22 cellular contexts compared by ENCODE assay signal in genomic region chrX:40064055-40064597, GRCh38. TPM values are rescaled to one million over a fixed set of nuclear protein-coding genes. Genes with fewer than 3 reads are reported as not detected.
A peak's percentile ranks its signal among the peaks of the same experiment; 100 is the strongest.
DNase-seq lines count a peak whose midpoint lies in the region; ATAC-seq and TF ChIP-seq lines count a peak whose summit lies in the region.
"Had no signal": no experiment of that assay in that cellular context is flagged by ENCODE, and none has a peak within 500 bp of the region (broad histone marks: within the 10 kb centered on the region; RNA-seq: fewer than 3 reads in every experiment).

No MANE protein-coding gene starts in this region.

- ATAC-seq in activated CD8-positive, alpha-beta T cell treated with anti-CD3 and anti-CD28 coated beads, Interleukin-2, amount 10 ng/mL, durations not matched to agents 7 days and 5 days, result no peak
- ATAC-seq in activated CD8-positive, alpha-beta T cell treated with anti-CD3 and anti-CD28 coated beads for 36 hours, result no peak
- ATAC-seq in GM23338 (peak; percentile 40), HG03342 (IDR thresholded peaks at IDR 0.05; ENCODE audit: unreplicated experiment) (no peak)
- ATAC-seq: body of pancreas had no signal

- H3K4me2 ChIP-seq in GM23338, result 0 out of 2 replicates have a peak overlapping the region, but pooled peaks have one; percentile 43
- H3K4me2 ChIP-seq: neural progenitor cell had no signal

- no peaks in the 10 kb centered on the region for H3K9me3 ChIP-seq in WERI-Rb-1 (ENCODE audit: severe bottlenecking)
- H3K9me3 ChIP-seq: body of pancreas, stomach, tibial artery had no signal

- CTCF ChIA-PET in activated CD8-positive, alpha-beta T cell treated with anti-CD3 and anti-CD28 coated beads, Interleukin-2, amount 10 ng/mL, durations not matched to agents 7 days and 5 days (lab: Charles Lee), result no interaction called here
- CTCF ChIA-PET in activated CD8-positive, alpha-beta T cell treated with anti-CD3 and anti-CD28 coated beads for 36 hours (lab: Charles Lee), result no interaction called here

- H2AFZ ChIP-seq in GM23338, result no peak overlapping the region
- H2AFZ ChIP-seq: neural progenitor cell had no signal

- POLR2A ChIA-PET in activated CD8-positive, alpha-beta T cell treated with anti-CD3 and anti-CD28 coated beads, Interleukin-2, amount 10 ng/mL, durations not matched to agents 7 days and 5 days (lab: Charles Lee), result no interaction called here
- POLR2A ChIA-PET in activated CD8-positive, alpha-beta T cell treated with anti-CD3 and anti-CD28 coated beads for 36 hours (lab: Charles Lee), result no interaction called here

- H3K79me2 ChIP-seq in GM23338 (replicated peaks; ENCODE audit: insufficient read depth), result peaks cover 9% of the 10 kb centered on the region; the same call in 1 of the 2 replicates

- DNase-seq in activated CD8-positive, alpha-beta T cell treated with anti-CD3 and anti-CD28 coated beads, Interleukin-2, amount 10 ng/mL, durations not matched to agents 7 days and 5 days, result no peak
- no peak for DNase-seq in activated CD8-positive, alpha-beta T cell treated with anti-CD3 and anti-CD28 coated beads for 36 hours
- peak; percentile 52 for DNase-seq in GM23338 (ENCODE audit: low spot score)
- no peak for DNase-seq in WERI-Rb-1
- no peak for DNase-seq in progenitor cell of endocrine pancreas (ENCODE audit: low spot score, unreplicated experiment)
- no peak for DNase-seq in NOMO-1 treated with dmso at 0.1 percent for 144 hours (lab: John Stamatoyannopoulos, UW; ENCODE audit: unreplicated experiment)
- DNase-seq: activated B cell treated with CpG ODN at 0.5 μM for 24 hours; activated CD4-positive, alpha-beta T cell treated with anti-CD3 and anti-CD28 coated beads, Interleukin-2, amount 50 U/mL, for 4 hours; GDM1; GOT3; mammary epithelial cell; NCI-H2171 treated with DMSO at 0.1 percent for 48 hours; stimulated activated CD8-positive, alpha-beta memory T cell treated with anti-CD3 and anti-CD28 coated beads, Interleukin-4, amount 100 ng/mL, for 48 hours; stomach; T1000; tibial artery had no signal

- no peak for TF ChIP-seq CTCF in activated CD8-positive, alpha-beta T cell treated with anti-CD3 and anti-CD28 coated beads for 36 hours (IDR thresholded peaks at IDR 0.05)
- TF ChIP-seq CTCF in GM23338 (conservative IDR thresholded peaks at IDR 0.05; ENCODE audit: low read depth in 2 of 2) (no peak), WERI-Rb-1 (IDR thresholded peaks at IDR 0.05; ENCODE audit: low read depth, low read length) (no peak), progenitor cell of endocrine pancreas (IDR thresholded peaks at IDR 0.05; ENCODE audit: unreplicated experiment) (no peak)

- no peaks in the 10 kb centered on the region for H3F3A ChIP-seq in GM23338 (replicated peaks; ENCODE audit: low read depth)

- no peaks in the 10 kb centered on the region for H3K9me3 Mint-ChIP-seq in activated CD8-positive, alpha-beta T cell treated with anti-CD3 and anti-CD28 coated beads, Interleukin-2, amount 10 ng/mL, durations not matched to agents 7 days and 5 days (ENCODE audit: insufficient read depth)
- H3K9me3 Mint-ChIP-seq in activated CD8-positive, alpha-beta T cell treated with anti-CD3 and anti-CD28 coated beads for 36 hours, result no peaks in the 10 kb centered on the region
- H3K9me3 Mint-ChIP-seq in GM23338 (no peaks in the 10 kb centered on the region), progenitor cell of endocrine pancreas (ENCODE audit: low read depth) (peaks cover 4% of the 10 kb centered on the region)
- H3K9me3 Mint-ChIP-seq: activated B cell treated with CpG ODN at 0.5 μM for 24 hours; activated T-helper 2 cell treated with anti-CD3 and anti-CD28 coated beads, Interferon-gamma antibody, Interleukin-2, Interleukin-4, amounts not matched to agents 10 μg/mL and 5 μg/mL and 100 μg/mL, durations not matched to agents 14 hours and 24 hours and 36 hours had no signal

- peaks cover 65% of the 10 kb centered on the region for H3K36me3 Mint-ChIP-seq in activated CD8-positive, alpha-beta T cell treated with anti-CD3 and anti-CD28 coated beads, Interleukin-2, amount 10 ng/mL, durations not matched to agents 7 days and 5 days (ENCODE audit: low read depth)
- H3K36me3 Mint-ChIP-seq in activated CD8-positive, alpha-beta T cell treated with anti-CD3 and anti-CD28 coated beads for 36 hours (ENCODE audit: low read depth), result peaks cover 47% of the 10 kb centered on the region
- peaks cover 97% of the 10 kb centered on the region for H3K36me3 Mint-ChIP-seq in GM23338 (ENCODE audit: low read depth)
- H3K36me3 Mint-ChIP-seq in progenitor cell of endocrine pancreas (ENCODE audit: insufficient read depth), result peaks cover 12% of the 10 kb centered on the region

- peaks cover 91% of the 10 kb centered on the region for H3K4me1 Mint-ChIP-seq in activated CD8-positive, alpha-beta T cell treated with anti-CD3 and anti-CD28 coated beads, Interleukin-2, amount 10 ng/mL, durations not matched to agents 7 days and 5 days (ENCODE audit: low read depth)
- peaks cover 67% of the 10 kb centered on the region for H3K4me1 Mint-ChIP-seq in activated CD8-positive, alpha-beta T cell treated with anti-CD3 and anti-CD28 coated beads for 36 hours (ENCODE audit: low read depth)
- H3K4me1 Mint-ChIP-seq in GM23338 (peaks cover 52% of the 10 kb centered on the region), progenitor cell of endocrine pancreas (ENCODE audit: low read depth) (peaks cover 5% of the 10 kb centered on the region)
- H3K4me1 Mint-ChIP-seq: activated B cell treated with CpG ODN at 0.5 μM for 24 hours had no signal

- H3K9me2 ChIP-seq in GM23338 (ENCODE audit: insufficient read depth), result no peaks in the 10 kb centered on the region

- H4K20me1 ChIP-seq in GM23338 (replicated peaks; ENCODE audit: insufficient read depth), result no peaks in the 10 kb centered on the region; the same call in 1 of the 2 replicates

- H3K4me3 ChIP-seq in GM23338, result no peak overlapping the region
- no peak overlapping the region for H3K4me3 ChIP-seq in WERI-Rb-1 (ENCODE audit: low read depth, low read length)
- H3K4me3 ChIP-seq: body of pancreas, neural progenitor cell, stomach, tibial artery had no signal

- peaks cover 12% of the 10 kb centered on the region; the same call in 1 of the 2 replicates for H3K4me1 ChIP-seq in GM23338 (ENCODE audit: insufficient read depth)
- H3K4me1 ChIP-seq: body of pancreas had no signal

- no peaks in the 10 kb centered on the region for H3K36me3 ChIP-seq in GM23338 (ENCODE audit: insufficient read depth)
- H3K36me3 ChIP-seq in WERI-Rb-1, result peaks cover 88% of the 10 kb centered on the region
- H3K36me3 ChIP-seq: neural progenitor cell had no signal

- peak overlapping the region; percentile 90 for H3K27ac Mint-ChIP-seq in activated CD8-positive, alpha-beta T cell treated with anti-CD3 and anti-CD28 coated beads, Interleukin-2, amount 10 ng/mL, durations not matched to agents 7 days and 5 days
- no peak overlapping the region for H3K27ac Mint-ChIP-seq in activated CD8-positive, alpha-beta T cell treated with anti-CD3 and anti-CD28 coated beads for 36 hours
- H3K27ac Mint-ChIP-seq in GM23338 (no peak overlapping the region), progenitor cell of endocrine pancreas (peak overlapping the region; percentile 43)
- H3K27ac Mint-ChIP-seq: activated B cell treated with CpG ODN at 0.5 μM for 24 hours, neural progenitor cell had no signal

- intact Hi-C loops in activated CD8-positive, alpha-beta T cell treated with anti-CD3 and anti-CD28 coated beads for 36 hours (cut with micrococcal nuclease), result no loop called here

- H3K27me3 ChIP-seq in GM23338 (ENCODE audit: insufficient read depth), result no peaks in the 10 kb centered on the region
- peaks cover 45% of the 10 kb centered on the region for H3K27me3 ChIP-seq in WERI-Rb-1 (ENCODE audit: insufficient read depth, low read depth, severe bottlenecking)
- H3K27me3 ChIP-seq: body of pancreas, neural progenitor cell, tibial artery had no signal

- no peak overlapping the region for H3K27ac ChIP-seq in GM23338 (ENCODE audit: low read depth)
- peak overlapping the region; percentile 12; the same call in 1 of the 2 replicates for H3K27ac ChIP-seq in WERI-Rb-1
- H3K27ac ChIP-seq: body of pancreas, HL-60, neural progenitor cell, tibial artery had no signal

- no peaks in the 10 kb centered on the region for H3K27me3 Mint-ChIP-seq in activated CD8-positive, alpha-beta T cell treated with anti-CD3 and anti-CD28 coated beads, Interleukin-2, amount 10 ng/mL, durations not matched to agents 7 days and 5 days (ENCODE audit: low read depth)
- no peaks in the 10 kb centered on the region for H3K27me3 Mint-ChIP-seq in activated CD8-positive, alpha-beta T cell treated with anti-CD3 and anti-CD28 coated beads for 36 hours
- H3K27me3 Mint-ChIP-seq in GM23338 (ENCODE audit: insufficient read depth, low read depth, poor library complexity) (peaks cover 2% of the 10 kb centered on the region), progenitor cell of endocrine pancreas (no peaks in the 10 kb centered on the region)
- H3K27me3 Mint-ChIP-seq: activated B cell treated with CpG ODN at 0.5 μM for 24 hours had no signal

- no peak overlapping the region for H3K4me3 Mint-ChIP-seq in activated CD8-positive, alpha-beta T cell treated with anti-CD3 and anti-CD28 coated beads, Interleukin-2, amount 10 ng/mL, durations not matched to agents 7 days and 5 days
- H3K4me3 Mint-ChIP-seq in activated CD8-positive, alpha-beta T cell treated with anti-CD3 and anti-CD28 coated beads for 36 hours, result no peak overlapping the region
- H3K4me3 Mint-ChIP-seq in GM23338 (peak overlapping the region; percentile 39; the same call in 1 of the 3 replicates), progenitor cell of endocrine pancreas (ENCODE audit: low read depth) (no peak overlapping the region)
- H3K4me3 Mint-ChIP-seq: activated B cell treated with CpG ODN at 0.5 μM for 24 hours, CD14-positive monocyte, neural progenitor cell had no signal

TF ChIP-seq in GM23338, 12 proteins besides CTCF, POLR2A, EP300 and RAD21 (continues in another document):
- no peak for TF ChIP-seq CREB1 (CRISPR knock-in tag; IDR thresholded peaks at IDR 0.05; ENCODE audit: low read depth)
- no peak for TF ChIP-seq ETS1 (IDR thresholded peaks at IDR 0.05)
- no peak for TF ChIP-seq JUNB (IDR thresholded peaks at IDR 0.05; ENCODE audit: unreplicated experiment)

RNA-seq across cellular contexts. Expression of gene BCOR, which starts 33.6 kb away (rescaled TPM):
- total RNA-seq in activated CD8-positive, alpha-beta T cell treated with anti-CD3 and anti-CD28 coated beads, Interleukin-2, amount 10 ng/mL, durations not matched to agents 7 days and 5 days, result 10 to 100 TPM; 41.5 to 45.5 TPM
- total RNA-seq in activated CD8-positive, alpha-beta T cell treated with anti-CD3 and anti-CD28 coated beads for 36 hours, result 10 to 100 TPM; 38.3 to 39.6 TPM
- total RNA-seq in GM23338 (2014; rRNA removed; shearing (Covaris generic)), result 60.8 TPM in 2 replicates
- polyA plus RNA-seq in GM23338 (2016; fragmentation: Nextera tagmentation; extraction: Ambion mirVana), result 25.5 and 25.8 TPM in 2 replicates
- total RNA-seq in progenitor cell of endocrine pancreas, result 20.5 TPM in 2 replicates

Comparison
In these comparisons a context has a peak if more than half of its experiments do, and no peak if none do; other contexts are left out.
1. H3K27ac Mint-ChIP-seq: peak in activated CD8-positive, alpha-beta T cell treated with anti-CD3 and anti-CD28 coated beads, Interleukin-2, amount 10 ng/mL, durations not matched to agents 7 days and 5 days (single experiment) and progenitor cell of endocrine pancreas (single experiment); none in activated CD8-positive, alpha-beta T cell treated with anti-CD3 and anti-CD28 coated beads for 36 hours (single experiment) and GM23338 (single experiment).